22 cellular contexts compared by ENCODE assay signal in genomic region chr9:114006931-114007691, GRCh38.
A peak's percentile ranks its signal among the peaks of the same experiment; 100 is the strongest.
DNase-seq lines count a peak whose midpoint lies in the region; ATAC-seq and TF ChIP-seq lines count a peak whose summit lies in the region.
"Had no signal": no experiment of that assay in that cellular context is flagged by ENCODE, and none has a peak within 500 bp of the region (broad histone marks: within the 10 kb centered on the region; RNA-seq: fewer than 3 reads in every experiment).

No MANE protein-coding gene starts in this region.

- no peaks in the 10 kb centered on the region for H3K4me1 Mint-ChIP-seq in activated naive CD8-positive, alpha-beta T cell treated with anti-CD3 and anti-CD28 coated beads, Interleukin-2, amount 10 ng/mL, durations not matched to agents 7 days and 5 days
- no peaks in the 10 kb centered on the region for H3K4me1 Mint-ChIP-seq in activated naive CD8-positive, alpha-beta T cell treated with anti-CD3 and anti-CD28 coated beads for 36 hours
- H3K4me1 Mint-ChIP-seq in activated T-helper 17 cell treated with anti-CD3 and anti-CD28 coated beads, Interleukin-2, amount 50 U/mL, for 72 hours = no peaks in the 10 kb centered on the region
- H3K4me1 Mint-ChIP-seq in type B pancreatic cell (ENCODE audit: unreplicated experiment) = no peaks in the 10 kb centered on the region
- H3K4me1 Mint-ChIP-seq in Calu3 (ENCODE audit: low read depth, unreplicated experiment) = no peaks in the 10 kb centered on the region
- H3K4me1 Mint-ChIP-seq: activated naive CD4-positive, alpha-beta T cell treated with anti-CD3 and anti-CD28 coated beads, Interleukin-2, amount 10 ng/mL, durations not matched to agents 7 days and 5 days; CD4-positive, CD25-positive, alpha-beta regulatory T cell; mesothelial cell of epicardium had no signal

- intact Hi-C loops in Calu3 (cut with micrococcal nuclease; ENCODE audit: unreplicated experiment) = no loop called here

- POLR2A ChIA-PET in activated naive CD8-positive, alpha-beta T cell treated with anti-CD3 and anti-CD28 coated beads, Interleukin-2, amount 10 ng/mL, durations not matched to agents 7 days and 5 days (lab: Charles Lee) = no interaction called here

- CTCF ChIA-PET in Calu3 (lab: Charles Lee) = no interaction called here

- no peaks in the 10 kb centered on the region for H3K27me3 Mint-ChIP-seq in activated naive CD8-positive, alpha-beta T cell treated with anti-CD3 and anti-CD28 coated beads, Interleukin-2, amount 10 ng/mL, durations not matched to agents 7 days and 5 days
- no peaks in the 10 kb centered on the region for H3K27me3 Mint-ChIP-seq in activated naive CD8-positive, alpha-beta T cell treated with anti-CD3 and anti-CD28 coated beads for 36 hours
- no peaks in the 10 kb centered on the region for H3K27me3 Mint-ChIP-seq in activated T-helper 17 cell treated with anti-CD3 and anti-CD28 coated beads, Interleukin-2, amount 50 U/mL, for 72 hours
- H3K27me3 Mint-ChIP-seq in type B pancreatic cell (no peaks in the 10 kb centered on the region), Calu3 (ENCODE audit: unreplicated experiment) (no peaks in the 10 kb centered on the region)
- H3K27me3 Mint-ChIP-seq: activated naive CD4-positive, alpha-beta T cell treated with anti-CD3 and anti-CD28 coated beads, Interleukin-2, amount 10 ng/mL, durations not matched to agents 7 days and 5 days; CD4-positive, CD25-positive, alpha-beta regulatory T cell had no signal

- H3K36me3 Mint-ChIP-seq in activated naive CD8-positive, alpha-beta T cell treated with anti-CD3 and anti-CD28 coated beads, Interleukin-2, amount 10 ng/mL, durations not matched to agents 7 days and 5 days = no peaks in the 10 kb centered on the region
- H3K36me3 Mint-ChIP-seq in activated naive CD8-positive, alpha-beta T cell treated with anti-CD3 and anti-CD28 coated beads for 36 hours = peaks cover 1% of the 10 kb centered on the region
- no peaks in the 10 kb centered on the region for H3K36me3 Mint-ChIP-seq in activated T-helper 17 cell treated with anti-CD3 and anti-CD28 coated beads, Interleukin-2, amount 50 U/mL, for 72 hours (ENCODE audit: low read depth)
- H3K36me3 Mint-ChIP-seq in type B pancreatic cell = peaks cover 35% of the 10 kb centered on the region
- peaks cover 4% of the 10 kb centered on the region for H3K36me3 Mint-ChIP-seq in Calu3 (ENCODE audit: insufficient read depth, unreplicated experiment)
- H3K36me3 Mint-ChIP-seq: activated naive CD4-positive, alpha-beta T cell treated with anti-CD3 and anti-CD28 coated beads, Interleukin-2, amount 10 ng/mL, durations not matched to agents 7 days and 5 days; CD4-positive, CD25-positive, alpha-beta regulatory T cell had no signal

- no TSS peak for BruUV-seq in Calu3 (replicated peaks; lab: Mats Ljungman, UMichigan)

- ATAC-seq in activated naive CD8-positive, alpha-beta T cell treated with anti-CD3 and anti-CD28 coated beads, Interleukin-2, amount 10 ng/mL, durations not matched to agents 7 days and 5 days (ENCODE audit: low read depth) = no peak
- peak; percentile 39 for ATAC-seq in activated T-helper 17 cell treated with anti-CD3 and anti-CD28 coated beads, Interleukin-2, amount 50 U/mL, for 72 hours (replicated peaks)
- ATAC-seq: GM12878, left colon had no signal

- no peaks in the 10 kb centered on the region for H3K9me3 Mint-ChIP-seq in activated naive CD8-positive, alpha-beta T cell treated with anti-CD3 and anti-CD28 coated beads, Interleukin-2, amount 10 ng/mL, durations not matched to agents 7 days and 5 days
- no peaks in the 10 kb centered on the region for H3K9me3 Mint-ChIP-seq in activated naive CD8-positive, alpha-beta T cell treated with anti-CD3 and anti-CD28 coated beads for 36 hours
- no peaks in the 10 kb centered on the region for H3K9me3 Mint-ChIP-seq in activated T-helper 17 cell treated with anti-CD3 and anti-CD28 coated beads, Interleukin-2, amount 50 U/mL, for 72 hours
- H3K9me3 Mint-ChIP-seq in type B pancreatic cell = peaks cover 4% of the 10 kb centered on the region
- peaks cover 3% of the 10 kb centered on the region for H3K9me3 Mint-ChIP-seq in Calu3 (ENCODE audit: low read depth, unreplicated experiment)
- H3K9me3 Mint-ChIP-seq: activated naive CD4-positive, alpha-beta T cell treated with anti-CD3 and anti-CD28 coated beads, Interleukin-2, amount 10 ng/mL, durations not matched to agents 7 days and 5 days had no signal

- no peak overlapping the region for H3K27ac Mint-ChIP-seq in activated naive CD8-positive, alpha-beta T cell treated with anti-CD3 and anti-CD28 coated beads, Interleukin-2, amount 10 ng/mL, durations not matched to agents 7 days and 5 days
- H3K27ac Mint-ChIP-seq in activated naive CD8-positive, alpha-beta T cell treated with anti-CD3 and anti-CD28 coated beads for 36 hours = no peak overlapping the region
- H3K27ac Mint-ChIP-seq in activated T-helper 17 cell treated with anti-CD3 and anti-CD28 coated beads, Interleukin-2, amount 50 U/mL, for 72 hours = no peak overlapping the region
- H3K27ac Mint-ChIP-seq in type B pancreatic cell = no peak overlapping the region
- H3K27ac Mint-ChIP-seq in Calu3 (ENCODE audit: unreplicated experiment) = no peak overlapping the region
- H3K27ac Mint-ChIP-seq: activated naive CD4-positive, alpha-beta T cell treated with anti-CD3 and anti-CD28 coated beads, Interleukin-2, amount 10 ng/mL, durations not matched to agents 7 days and 5 days; CD4-positive, CD25-positive, alpha-beta regulatory T cell; mesothelial cell of epicardium had no signal

- TF ChIP-seq CTCF in type B pancreatic cell (conservative IDR thresholded peaks at IDR 0.05) = no peak
- no peak for TF ChIP-seq CTCF in Calu3 (IDR thresholded peaks at IDR 0.05; ENCODE audit: unreplicated experiment)

- peak; percentile 1 for DNase-seq in activated naive CD8-positive, alpha-beta T cell treated with anti-CD3 and anti-CD28 coated beads, Interleukin-2, amount 10 ng/mL, durations not matched to agents 7 days and 5 days
- DNase-seq in activated naive CD8-positive, alpha-beta T cell treated with anti-CD3 and anti-CD28 coated beads for 36 hours = no peak
- peak; percentile 81 for DNase-seq in mesenteric fat pad (ENCODE audit: low spot score)
- DNase-seq in type B pancreatic cell (ENCODE audit: extremely low spot score, unreplicated experiment) = peak; percentile 44
- DNase-seq in NCI-H774 (lab: John Stamatoyannopoulos, UW) = no peak
- no peak for DNase-seq in Calu3
- DNase-seq in DMS153 treated with DMSO at 0.1 percent for 48 hours (lab: John Stamatoyannopoulos, UW; ENCODE audit: unreplicated experiment) = no peak
- DNase-seq: ACHN; activated CD4-positive, alpha-beta T cell treated with anti-CD3 and anti-CD28 coated beads for 4 hours; activated naive CD4-positive, alpha-beta T cell treated with anti-CD3 and anti-CD28 coated beads, Interleukin-2, amount 10 ng/mL, durations not matched to agents 7 days and 5 days; CD4-positive, CD25-positive, alpha-beta regulatory T cell; NCI-H1092 treated with DMSO at 0.1 percent for 48 hours; NCI-H2029 treated with DMSO at 0.1 percent for 48 hours; NCI-H524 treated with DMSO at 0.1 percent for 48 hours; retina; RPMI8226; stimulated activated CD4-positive, alpha-beta T cell treated with anti-CD3 and anti-CD28 coated beads, Interleukin-15, amount 100 ng/mL, for 24 hours; T-helper 9 cell had no signal

- H3K4me3 Mint-ChIP-seq in activated naive CD8-positive, alpha-beta T cell treated with anti-CD3 and anti-CD28 coated beads, Interleukin-2, amount 10 ng/mL, durations not matched to agents 7 days and 5 days = no peak overlapping the region
- H3K4me3 Mint-ChIP-seq in activated naive CD8-positive, alpha-beta T cell treated with anti-CD3 and anti-CD28 coated beads for 36 hours = no peak overlapping the region
- H3K4me3 Mint-ChIP-seq in activated T-helper 17 cell treated with anti-CD3 and anti-CD28 coated beads, Interleukin-2, amount 50 U/mL, for 72 hours = no peak overlapping the region
- H3K4me3 Mint-ChIP-seq in type B pancreatic cell = no peak overlapping the region
- no peak overlapping the region for H3K4me3 Mint-ChIP-seq in Calu3 (ENCODE audit: low read depth, unreplicated experiment)
- H3K4me3 Mint-ChIP-seq: activated naive CD4-positive, alpha-beta T cell treated with anti-CD3 and anti-CD28 coated beads, Interleukin-2, amount 10 ng/mL, durations not matched to agents 7 days and 5 days; CD4-positive, CD25-positive, alpha-beta regulatory T cell; mesothelial cell of epicardium had no signal

Comparison
In these comparisons a context has a peak if more than half of its experiments do, and no peak if none do; other contexts are left out.
1. DNase-seq: peak in activated naive CD8-positive, alpha-beta T cell treated with anti-CD3 and anti-CD28 coated beads, Interleukin-2, amount 10 ng/mL, durations not matched to agents 7 days and 5 days (single experiment), mesenteric fat pad (single experiment) and type B pancreatic cell (single experiment); none in activated naive CD8-positive, alpha-beta T cell treated with anti-CD3 and anti-CD28 coated beads for 36 hours (single experiment), NCI-H774 (single experiment), Calu3 (single experiment) and DMS153 treated with DMSO at 0.1 percent for 48 hours (single experiment).